ENCODE assay signal across 8 cellular contexts in genomic region chr15:84393386-84393936, GRCh38.
DNase-seq lines count a peak whose midpoint lies in the region; ATAC-seq, FAIRE-seq and TF ChIP-seq lines count a peak whose summit lies in the region.
"Not testable (repeated sequence)": the region's sequence is repeated elsewhere in the genome, so short reads cannot be mapped to it uniquely, and the experiment has no call there.

No MANE protein-coding gene starts in this region.

- intact Hi-C loops in left colon (cut with DNase I, micrococcal nuclease); pancreas (cut with DNase I): not testable (repeated sequence)

- not testable (repeated sequence) for H3K9me3 ChIP-seq in pancreas

- DNase-seq in DMS53 treated with DMSO at 0.1 percent for 48 hours (lab: John Stamatoyannopoulos, UW; ENCODE audit: unreplicated experiment) (peak; percentile 70), NCI-H1105 (lab: John Stamatoyannopoulos, UW) (peak; percentile 19), NCI-H2107 (lab: John Stamatoyannopoulos, UW) (peak; percentile 3), NCI-H526 treated with DMSO at 0.1 percent for 48 hours (lab: John Stamatoyannopoulos, UW) (peak; percentile 27), SHP77 treated with DMSO at 0.1 percent for 48 hours (lab: John Stamatoyannopoulos, UW) (peak; percentile 32), coronary artery (ENCODE audit: low spot score) (peak; percentile 59), pancreas (peak in 2 of 6 donors; percentile 10 to 46)
- DNase-seq in left colon = not testable (repeated sequence)

- ATAC-seq in left colon (peak; percentile 32), pancreas (peak in 3 of 4 donors; percentile 44 to 90 (median 84))

- not testable (repeated sequence) for TF ChIP-seq CTCF in coronary artery (IDR thresholded peaks at IDR 0.05); pancreas (IDR thresholded peaks at IDR 0.05)

- 47 to 61% methylated on average over 8 of the region's 8 CpGs for WGBS in pancreas, 2 donors

- not testable (repeated sequence) for H3K4me3 ChIP-seq in coronary artery, pancreas

- not testable (repeated sequence) for H3K27ac ChIP-seq in coronary artery, pancreas

- H3K36me3 ChIP-seq in pancreas = not testable (repeated sequence)

- H3K27me3 ChIP-seq in pancreas = not testable (repeated sequence)

- FAIRE-seq in pancreas (lab: Jason Lieb, UNC) = not testable (repeated sequence)

- H3K4me1 ChIP-seq in pancreas = not testable (repeated sequence)
